In genomic region chr19:38152461-38153379, GRCh38 we compare ENCODE assay signal across 18 cellular contexts.
DNase-seq lines count a peak whose midpoint lies in the region; ATAC-seq and TF ChIP-seq lines count a peak whose summit lies in the region.
"Had no signal": no experiment of that assay in that cellular context is flagged by ENCODE, and none has a peak within 500 bp of the region (broad histone marks: within the 10 kb centered on the region; RNA-seq: fewer than 3 reads in every experiment).

No MANE protein-coding gene starts in this region.

- H3K27ac ChIP-seq in breast epithelium: no peak overlapping the region
- H3K27ac ChIP-seq: C4-2B, PC-9 had no signal

- in situ Hi-C loops in astrocyte of the spinal cord (cut with HindIII; ENCODE audit: low sequenced_read_pairs): no loop called here

- H3K27me3 ChIP-seq in breast epithelium: no peaks in the 10 kb centered on the region

- no peak overlapping the region for H3K27ac Mint-ChIP-seq in activated CD4-positive, alpha-beta memory T cell treated with anti-CD3 and anti-CD28 coated beads, Interleukin-2, amount 10 ng/mL, durations not matched to agents 7 days and 5 days
- H3K27ac Mint-ChIP-seq: activated CD8-positive, alpha-beta memory T cell treated with anti-CD3 and anti-CD28 coated beads, Interleukin-2, amount 10 ng/mL, durations not matched to agents 7 days and 5 days; immature natural killer cell had no signal

- no peaks in the 10 kb centered on the region for H3K36me3 Mint-ChIP-seq in activated CD4-positive, alpha-beta memory T cell treated with anti-CD3 and anti-CD28 coated beads, Interleukin-2, amount 10 ng/mL, durations not matched to agents 7 days and 5 days (ENCODE audit: low read depth)
- H3K36me3 Mint-ChIP-seq: activated CD8-positive, alpha-beta memory T cell treated with anti-CD3 and anti-CD28 coated beads, Interleukin-2, amount 10 ng/mL, durations not matched to agents 7 days and 5 days had no signal

- no peaks in the 10 kb centered on the region for H3K36me3 ChIP-seq in breast epithelium

- intact Hi-C loops in breast epithelium (cut with DNase I; ENCODE audit: low total_unique reads): no loop called here

- no peaks in the 10 kb centered on the region for H3K9me3 Mint-ChIP-seq in activated CD4-positive, alpha-beta memory T cell treated with anti-CD3 and anti-CD28 coated beads, Interleukin-2, amount 10 ng/mL, durations not matched to agents 7 days and 5 days
- H3K9me3 Mint-ChIP-seq: immature natural killer cell had no signal

- H3K27me3 Mint-ChIP-seq in activated CD4-positive, alpha-beta memory T cell treated with anti-CD3 and anti-CD28 coated beads, Interleukin-2, amount 10 ng/mL, durations not matched to agents 7 days and 5 days: no peaks in the 10 kb centered on the region
- H3K27me3 Mint-ChIP-seq: activated CD8-positive, alpha-beta memory T cell treated with anti-CD3 and anti-CD28 coated beads, Interleukin-2, amount 10 ng/mL, durations not matched to agents 7 days and 5 days had no signal

- TF ChIP-seq CTCF in astrocyte of the spinal cord (IDR thresholded peaks at IDR 0.05; ENCODE audit: low read depth, low read length) (no peak), breast epithelium (IDR thresholded peaks at IDR 0.05) (no peak)

- no peak for ATAC-seq in HG03378 (IDR thresholded peaks at IDR 0.05; ENCODE audit: unreplicated experiment)
- ATAC-seq in HG02852 (IDR thresholded peaks at IDR 0.05; ENCODE audit: unreplicated experiment): no peak
- ATAC-seq: activated CD8-positive, alpha-beta memory T cell treated with anti-CD3 and anti-CD28 coated beads, Interleukin-2, amount 10 ng/mL, durations not matched to agents 7 days and 5 days had no signal

- no peak for TF ChIP-seq POLR2A in breast epithelium (IDR thresholded peaks at IDR 0.05)

- H3K4me3 ChIP-seq in astrocyte of the spinal cord (ENCODE audit: low read depth, low read length): no peak overlapping the region
- H3K4me3 ChIP-seq in breast epithelium: no peak overlapping the region
- H3K4me3 ChIP-seq: PC-9 had no signal

- DNase-seq in ELR (ENCODE audit: low read depth) (peak; percentile 82), NCI-H446 treated with DMSO at 0.1 percent for 48 hours (lab: John Stamatoyannopoulos, UW) (peak; percentile 7), astrocyte of the spinal cord (ENCODE audit: low read depth, low spot score) (peak; percentile 76), myocyte (ENCODE audit: low read depth) (peak; percentile 92), breast epithelium (ENCODE audit: low spot score in 2 of 2) (no peak)
- DNase-seq in activated CD4-positive, alpha-beta memory T cell treated with anti-CD3 and anti-CD28 coated beads, Interleukin-2, amount 10 ng/mL, durations not matched to agents 7 days and 5 days: no peak
- DNase-seq: activated CD4-positive, CD25-positive, alpha-beta regulatory T cell; activated CD8-positive, alpha-beta memory T cell treated with anti-CD3 and anti-CD28 coated beads, Interleukin-2, amount 10 ng/mL, durations not matched to agents 7 days and 5 days; activated gamma-delta T cell treated with Interleukin-2 at 50 U/mL for 16 hours; DMS79; immature natural killer cell; NCI-H1417 treated with DMSO at 0.1 percent for 48 hours; NCI-H510A; PC-9; SW 1271 had no signal

- CTCF ChIA-PET in activated CD4-positive, alpha-beta memory T cell treated with anti-CD3 and anti-CD28 coated beads, Interleukin-2, amount 10 ng/mL, durations not matched to agents 7 days and 5 days (lab: Charles Lee): interaction anchor here (1.2 kb wide), 1 partner anchor 74 kb away, joined by 4 read pairs; no protein-coding TSS in a partner anchor

- POLR2A ChIA-PET in activated CD4-positive, alpha-beta memory T cell treated with anti-CD3 and anti-CD28 coated beads, Interleukin-2, amount 10 ng/mL, durations not matched to agents 7 days and 5 days (lab: Charles Lee): no interaction called here

- no peak overlapping the region for H3K4me3 Mint-ChIP-seq in activated CD4-positive, alpha-beta memory T cell treated with anti-CD3 and anti-CD28 coated beads, Interleukin-2, amount 10 ng/mL, durations not matched to agents 7 days and 5 days
- H3K4me3 Mint-ChIP-seq: activated CD8-positive, alpha-beta memory T cell treated with anti-CD3 and anti-CD28 coated beads, Interleukin-2, amount 10 ng/mL, durations not matched to agents 7 days and 5 days; immature natural killer cell had no signal

- H3K9me3 ChIP-seq in breast epithelium: no peaks in the 10 kb centered on the region

- H3K4me1 ChIP-seq in breast epithelium: no peaks in the 10 kb centered on the region

- no peaks in the 10 kb centered on the region for H3K4me1 Mint-ChIP-seq in activated CD4-positive, alpha-beta memory T cell treated with anti-CD3 and anti-CD28 coated beads, Interleukin-2, amount 10 ng/mL, durations not matched to agents 7 days and 5 days
- H3K4me1 Mint-ChIP-seq: activated CD8-positive, alpha-beta memory T cell treated with anti-CD3 and anti-CD28 coated beads, Interleukin-2, amount 10 ng/mL, durations not matched to agents 7 days and 5 days; immature natural killer cell had no signal

Comparison
In these comparisons a context has a peak if more than half of its experiments do, and no peak if none do; other contexts are left out.
1. DNase-seq: peak in ELR (single experiment), NCI-H446 treated with DMSO at 0.1 percent for 48 hours (single experiment), astrocyte of the spinal cord (single experiment) and myocyte (single experiment); none in activated CD4-positive, alpha-beta memory T cell treated with anti-CD3 and anti-CD28 coated beads, Interleukin-2, amount 10 ng/mL, durations not matched to agents 7 days and 5 days (single experiment) and breast epithelium (0 of 2).